Comparison of ENCODE assay signal across 12 cellular contexts in the genomic region with DNA sequence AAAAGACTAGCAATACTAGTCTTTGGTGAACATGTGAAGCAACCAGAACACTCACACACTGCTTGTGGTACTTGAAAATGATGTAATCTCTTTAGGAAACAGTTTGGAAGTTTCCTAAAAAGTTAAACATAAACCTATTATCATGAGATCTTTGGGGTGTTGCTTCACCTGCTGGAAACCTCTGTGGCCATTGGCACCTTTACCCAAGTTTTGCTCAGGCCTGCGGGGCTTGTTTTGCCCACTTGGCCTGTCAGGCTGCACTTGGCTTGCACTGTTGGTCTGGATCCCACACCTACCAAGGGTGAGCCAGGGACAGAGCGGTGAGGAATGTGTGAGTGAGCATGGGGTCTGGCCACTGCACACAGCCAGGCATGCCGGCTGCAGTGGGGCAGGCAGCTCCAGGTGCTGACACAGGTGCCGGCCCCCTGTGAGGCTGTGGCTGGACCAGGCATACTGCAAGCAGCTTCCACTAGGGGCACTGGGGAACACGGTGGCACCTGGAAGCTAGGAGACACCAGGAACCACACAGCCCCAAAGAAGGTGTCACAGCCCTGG. TPM values are rescaled to one million over a fixed set of nuclear protein-coding genes. Genes with fewer than 3 reads are reported as not detected.
DNase-seq lines count a peak whose midpoint lies in the region; ATAC-seq and TF ChIP-seq lines count a peak whose summit lies in the region.
"Had no signal": no experiment of that assay in that cellular context is flagged by ENCODE, and none has a peak within 500 bp of the region (broad histone marks: within the 10 kb centered on the region; RNA-seq: fewer than 3 reads in every experiment).

No MANE protein-coding gene starts in this region.

- no peak overlapping the region for H3K9ac ChIP-seq in neuronal stem cell (ENCODE audit: low read depth, low read length, poor library complexity)

- no peak overlapping the region for H2AK5ac ChIP-seq in neuronal stem cell (ENCODE audit: low read depth, low read length)

- H2BK12ac ChIP-seq in neuronal stem cell (ENCODE audit: low read length), result no peak overlapping the region

- H3K9me3 Mint-ChIP-seq in Calu3 (ENCODE audit: low read depth, unreplicated experiment), result no peaks in the 10 kb centered on the region
- no peaks in the 10 kb centered on the region for H3K9me3 Mint-ChIP-seq in endothelial cell (ENCODE audit: unreplicated experiment)
- H3K9me3 Mint-ChIP-seq in CD14-positive monocyte, result peaks cover 0 to 12% (median 0%) of the 10 kb centered on the region in 7 donors
- no peaks in the 10 kb centered on the region for H3K9me3 Mint-ChIP-seq in naive thymus-derived CD8-positive, alpha-beta T cell
- H3K9me3 Mint-ChIP-seq: activated CD4-positive, alpha-beta T cell treated with anti-CD3 and anti-CD28 coated beads, Interleukin-2, amount 10 ng/mL, durations not matched to agents 7 days and 5 days; activated naive CD4-positive, alpha-beta T cell treated with anti-CD3 and anti-CD28 coated beads, Interleukin-2, amount 50 U/mL, for 24 hours; nephron had no signal

- CTCF ChIA-PET in Calu3 (lab: Charles Lee), result interaction anchor here (0.6 to 1.5 kb wide), 4 partner anchors 129 to 1531 kb away, joined by 3 to 5 read pairs (median 4); no protein-coding TSS in a partner anchor

- no peak overlapping the region for H2BK120ac ChIP-seq in neuronal stem cell (ENCODE audit: low read depth, low read length)

- H4K8ac ChIP-seq in neuronal stem cell (ENCODE audit: low read depth, low read length), result no peak overlapping the region

- peaks cover 2 to 16% of the 10 kb centered on the region in 2 donors for H3K9me3 ChIP-seq in neuronal stem cell (replicated peaks in 1 of 2; ENCODE audit: control insufficient read depth in 2 of 2, insufficient read depth in 1 of 2, low read depth in 1 of 2, low read length in 2 of 2)

- H3K79me1 ChIP-seq in neuronal stem cell (ENCODE audit: low read depth, low read length), result no peaks in the 10 kb centered on the region

- TF ChIP-seq CTCF in Calu3 (IDR thresholded peaks at IDR 0.05; ENCODE audit: unreplicated experiment) (peak; percentile 29), LNCaP clone FGC (IDR thresholded peaks at IDR 0.05; ENCODE audit: control insufficient read depth, extremely low read depth, insufficient read depth) (0 out of 2 replicates have a peak, but pooled peaks have one; percentile 4), epithelial cell of proximal tubule (conservative IDR thresholded peaks at IDR 0.05; ENCODE audit: low read depth, low read length) (peak; percentile 53), endothelial cell (IDR thresholded peaks at IDR 0.05; ENCODE audit: unreplicated experiment) (no peak), CD14-positive monocyte (IDR thresholded peaks at IDR 0.05) (no peak)

- no peaks in the 10 kb centered on the region for H3K4me1 ChIP-seq in neuronal stem cell (ENCODE audit: control insufficient read depth in 2 of 2, insufficient read depth in 1 of 2, low read depth in 1 of 2, low read length in 2 of 2)

- H3K27me3 Mint-ChIP-seq in Calu3 (ENCODE audit: unreplicated experiment), result no peaks in the 10 kb centered on the region
- H3K27me3 Mint-ChIP-seq in endothelial cell (ENCODE audit: unreplicated experiment), result peaks cover 6% of the 10 kb centered on the region
- H3K27me3 Mint-ChIP-seq in CD14-positive monocyte (ENCODE audit: low read depth in 3 of 3), result peaks cover 0 to 5% (median 0%) of the 10 kb centered on the region in 3 donors
- peaks cover 0 to 9% (median 4%) of the 10 kb centered on the region in 5 donors for H3K27me3 Mint-ChIP-seq in naive thymus-derived CD8-positive, alpha-beta T cell
- H3K27me3 Mint-ChIP-seq: activated naive CD4-positive, alpha-beta T cell treated with anti-CD3 and anti-CD28 coated beads, Interleukin-2, amount 50 U/mL, for 24 hours had no signal

- H3K27ac Mint-ChIP-seq in Calu3 (ENCODE audit: unreplicated experiment), result no peak overlapping the region
- no peak overlapping the region for H3K27ac Mint-ChIP-seq in endothelial cell (ENCODE audit: unreplicated experiment)
- H3K27ac Mint-ChIP-seq in CD14-positive monocyte, result no peak overlapping the region
- no peak overlapping the region for H3K27ac Mint-ChIP-seq in naive thymus-derived CD8-positive, alpha-beta T cell
- H3K27ac Mint-ChIP-seq: activated CD4-positive, alpha-beta T cell treated with anti-CD3 and anti-CD28 coated beads, Interleukin-2, amount 10 ng/mL, durations not matched to agents 7 days and 5 days; activated naive CD4-positive, alpha-beta T cell treated with anti-CD3 and anti-CD28 coated beads, Interleukin-2, amount 50 U/mL, for 24 hours; nephron had no signal

- POLR2A ChIA-PET in naive thymus-derived CD8-positive, alpha-beta T cell (lab: Charles Lee), result no interaction called here

- H3K4me3 Mint-ChIP-seq in Calu3 (ENCODE audit: low read depth, unreplicated experiment), result no peak overlapping the region
- no peak overlapping the region for H3K4me3 Mint-ChIP-seq in endothelial cell (ENCODE audit: unreplicated experiment)
- no peak overlapping the region for H3K4me3 Mint-ChIP-seq in CD14-positive monocyte
- no peak overlapping the region for H3K4me3 Mint-ChIP-seq in naive thymus-derived CD8-positive, alpha-beta T cell
- H3K4me3 Mint-ChIP-seq: activated CD4-positive, alpha-beta T cell treated with anti-CD3 and anti-CD28 coated beads, Interleukin-2, amount 10 ng/mL, durations not matched to agents 7 days and 5 days; activated naive CD4-positive, alpha-beta T cell treated with anti-CD3 and anti-CD28 coated beads, Interleukin-2, amount 50 U/mL, for 24 hours; nephron had no signal

- intact Hi-C loops in Calu3 (cut with micrococcal nuclease; ENCODE audit: unreplicated experiment), result loop anchor here (5.0 kb wide), 1 partner anchor 131 kb away; no protein-coding TSS in a partner anchor
- intact Hi-C loops in CD14-positive monocyte (cut with micrococcal nuclease), result loop anchor here in 1 of 2 donors (10.0 kb wide), 1 partner anchor 411 kb away; no protein-coding TSS in a partner anchor

- H3K27me3 ChIP-seq in neuronal stem cell (ENCODE audit: control insufficient read depth in 3 of 3, insufficient read depth in 3 of 3, low read depth in 1 of 3, low read length in 3 of 3), result no peaks in the 10 kb centered on the region

- WGBS in neuronal stem cell (ENCODE audit: extremely low coverage in 2 of 2, insufficient read length in 2 of 2, insufficient replicate concordance in 1 of 2), 2 donors, result no CpG with 5 or more reads among the region's 5 CpGs

- H3K4me3 ChIP-seq in LNCaP clone FGC (ENCODE audit: low read depth, low read length), result no peak overlapping the region
- H3K4me3 ChIP-seq in epithelial cell of proximal tubule (ENCODE audit: low read depth, low read length), result no peak overlapping the region
- no peak overlapping the region for H3K4me3 ChIP-seq in neuronal stem cell (ENCODE audit: low read length in 2 of 2)

- no peak overlapping the region for H3K4ac ChIP-seq in neuronal stem cell (ENCODE audit: low read length)

- no peak overlapping the region for H2AFZ ChIP-seq in neuronal stem cell (ENCODE audit: low read length)

- no peak overlapping the region for H3K27ac ChIP-seq in neuronal stem cell (replicated peaks; ENCODE audit: low read length)

- H3K36me3 Mint-ChIP-seq in Calu3 (ENCODE audit: insufficient read depth, unreplicated experiment) (no peaks in the 10 kb centered on the region), endothelial cell (ENCODE audit: low read depth, unreplicated experiment) (no peaks in the 10 kb centered on the region), CD14-positive monocyte (no peaks in the 10 kb centered on the region)
- H3K36me3 Mint-ChIP-seq in naive thymus-derived CD8-positive, alpha-beta T cell, result no peaks in the 10 kb centered on the region
- H3K36me3 Mint-ChIP-seq: activated naive CD4-positive, alpha-beta T cell treated with anti-CD3 and anti-CD28 coated beads, Interleukin-2, amount 50 U/mL, for 24 hours had no signal

- H4K91ac ChIP-seq in neuronal stem cell (ENCODE audit: low read depth, low read length, poor library complexity), result no peak overlapping the region

- H2BK5ac ChIP-seq in neuronal stem cell (ENCODE audit: low read length), result peak overlapping the region; percentile 35

- no peak overlapping the region for H3K14ac ChIP-seq in neuronal stem cell (ENCODE audit: low read length)

- H3K4me1 Mint-ChIP-seq in Calu3 (ENCODE audit: low read depth, unreplicated experiment) (no peaks in the 10 kb centered on the region), endothelial cell (ENCODE audit: unreplicated experiment) (no peaks in the 10 kb centered on the region), CD14-positive monocyte (no peaks in the 10 kb centered on the region)
- no peaks in the 10 kb centered on the region for H3K4me1 Mint-ChIP-seq in naive thymus-derived CD8-positive, alpha-beta T cell
- H3K4me1 Mint-ChIP-seq: activated CD4-positive, alpha-beta T cell treated with anti-CD3 and anti-CD28 coated beads, Interleukin-2, amount 10 ng/mL, durations not matched to agents 7 days and 5 days; activated naive CD4-positive, alpha-beta T cell treated with anti-CD3 and anti-CD28 coated beads, Interleukin-2, amount 50 U/mL, for 24 hours had no signal

- H2BK15ac ChIP-seq in neuronal stem cell (ENCODE audit: low read length), result no peak overlapping the region

- DNase-seq in Calu3 (peak; percentile 53), LNCaP clone FGC (ENCODE audit: low read depth) (no peak), epithelial cell of proximal tubule (ENCODE audit: low read depth) (no peak), neuronal stem cell (ENCODE audit: low spot score) (no peak), endothelial cell (ENCODE audit: low spot score) (no peak), CD14-positive monocyte (ENCODE audit: low spot score) (no peak)
- no peak for DNase-seq in naive thymus-derived CD8-positive, alpha-beta T cell
- DNase-seq: activated CD4-positive, alpha-beta T cell treated with anti-CD3 and anti-CD28 coated beads, Interleukin-2, amount 10 ng/mL, durations not matched to agents 7 days and 5 days; NCI-H226 had no signal

- no peak overlapping the region for H3K23ac ChIP-seq in neuronal stem cell (ENCODE audit: low read depth, low read length, poor library complexity)

- BruUV-seq in Calu3 (replicated peaks; lab: Mats Ljungman, UMichigan), result no TSS peak

- H3K4me2 ChIP-seq in neuronal stem cell (ENCODE audit: insufficient read depth, low read length, poor library complexity, severe bottlenecking), result no peak overlapping the region

- no peak for ATAC-seq in GM21619 (IDR thresholded peaks at IDR 0.05; ENCODE audit: unreplicated experiment)
- no peak for ATAC-seq in naive thymus-derived CD8-positive, alpha-beta T cell

- peak overlapping the region; percentile 2 for H3K18ac ChIP-seq in neuronal stem cell (ENCODE audit: low read length)

- H3K36me3 ChIP-seq in neuronal stem cell (replicated peaks in 1 of 2; ENCODE audit: control insufficient read depth in 2 of 2, insufficient read depth in 2 of 2, low read length in 2 of 2), result no peaks in the 10 kb centered on the region

RNA-seq across cellular contexts. Expression of a gene that starts 14.4 kb away (rescaled TPM):
- total RNA-seq in Calu3 (2022) (63.4 and 72.7 TPM in 2 replicates), epithelial cell of proximal tubule (32.1 and 37.6 TPM in 2 replicates), endothelial cell (ENCODE audit: unreplicated experiment) (107 TPM)
- polyA plus RNA-seq in neuronal stem cell (2013, experiment 1 of 2), result 58.8 TPM
- 59.7 TPM for polyA plus RNA-seq in neuronal stem cell (2013, experiment 2 of 2)
- polyA plus RNA-seq in CD14-positive monocyte, result under 1 TPM; 0.15 to 0.32 TPM
- 1 to 10 TPM in 1 of 2 experiments, under 1 TPM in 1; 0.69 to 1.5 TPM for total RNA-seq in naive thymus-derived CD8-positive, alpha-beta T cell
- under 1 TPM; 0.16 to 0.79 (median 0.16) TPM for polyA plus RNA-seq in naive thymus-derived CD8-positive, alpha-beta T cell

Comparison
In these comparisons a context has a peak if more than half of its experiments do, and no peak if none do; other contexts are left out.
1. CTCF ChIP-seq: peak in Calu3 (single experiment), LNCaP clone FGC (single experiment) and epithelial cell of proximal tubule (single experiment); none in endothelial cell (single experiment) and CD14-positive monocyte (single experiment).
2. RNA of a gene that starts 14.4 kb away (total RNA-seq): 107 TPM in endothelial cell (single experiment), 63.4 to 72.7 TPM in Calu3 and 32.1 to 37.6 TPM in epithelial cell of proximal tubule; 0.69 to 1.5 TPM in naive thymus-derived CD8-positive, alpha-beta T cell; every median in the first group is over 10 times any median in the second.